In genomic region chr13:76897171-76897570, GRCh38 we compare ENCODE assay signal across 25 cellular contexts. TPM values are rescaled to one million over a fixed set of nuclear protein-coding genes. Genes with fewer than 3 reads are reported as not detected.
"Had no signal": no experiment of that assay in that cellular context is flagged by ENCODE, and none has a peak within 500 bp of the region (broad histone marks: within the 10 kb centered on the region; RNA-seq: fewer than 3 reads in every experiment).

No MANE protein-coding gene starts in this region.

RNA-seq across cellular contexts. Expression of gene ACOD1, which starts 51.1 kb away (rescaled TPM):
- total RNA-seq: activated CD4-positive, alpha-beta memory T cell treated with anti-CD3 and anti-CD28 coated beads for 36 hours; activated CD4-positive, alpha-beta T cell treated with anti-CD3 and anti-CD28 coated beads for 36 hours; activated CD4-positive, alpha-beta T cell treated with anti-CD3 and anti-CD28 coated beads, Interleukin-2, amount 10 ng/mL, durations not matched to agents 24 days and 14 days; activated CD8-positive, alpha-beta memory T cell treated with anti-CD3 and anti-CD28 coated beads for 36 hours; activated CD8-positive, alpha-beta memory T cell treated with anti-CD3 and anti-CD28 coated beads, Interleukin-2, amount 10 ng/mL, durations not matched to agents 7 days and 5 days; activated CD8-positive, alpha-beta T cell treated with anti-CD3 and anti-CD28 coated beads, Interleukin-2, amount 10 ng/mL, durations not matched to agents 7 days and 5 days; activated naive CD4-positive, alpha-beta T cell treated with anti-CD3 and anti-CD28 coated beads for 36 hours; activated naive CD8-positive, alpha-beta T cell treated with anti-CD3 and anti-CD28 coated beads for 36 hours; activated T-helper 1 cell treated with anti-CD3 and anti-CD28 coated beads, Interleukin-12 subunit alpha, Interleukin-12 subunit beta, Interleukin-2, Interleukin-4 antibody, amounts not matched to agents 30 ng/mL and 10 ng/mL and 1 ng/mL, durations not matched to agents 14 hours and 24 hours and 36 hours; activated T-helper 2 cell treated with anti-CD3 and anti-CD28 coated beads, Interferon-gamma antibody, Interleukin-2, Interleukin-4, amounts not matched to agents 10 μg/mL and 5 μg/mL and 100 μg/mL, durations not matched to agents 14 hours and 24 hours and 36 hours; adrenal gland; aorta; body of pancreas; cardiac muscle cell; colonic mucosa; dermis microvascular lymphatic vessel endothelial cell; endothelial cell of umbilical vein; esophagus squamous epithelium; fibroblast of lung; fibroblast of villous mesenchyme; gastroesophageal sphincter; glomerular endothelial cell; hepatocyte had no signal
- polyA plus RNA-seq: adrenal gland, aorta, cardiac muscle cell, endothelial cell of umbilical vein, esophagus, fibroblast of lung, heart right ventricle, hepatocyte had no signal
